ENCODE assay signal across 8 cellular contexts in the genomic region with DNA sequence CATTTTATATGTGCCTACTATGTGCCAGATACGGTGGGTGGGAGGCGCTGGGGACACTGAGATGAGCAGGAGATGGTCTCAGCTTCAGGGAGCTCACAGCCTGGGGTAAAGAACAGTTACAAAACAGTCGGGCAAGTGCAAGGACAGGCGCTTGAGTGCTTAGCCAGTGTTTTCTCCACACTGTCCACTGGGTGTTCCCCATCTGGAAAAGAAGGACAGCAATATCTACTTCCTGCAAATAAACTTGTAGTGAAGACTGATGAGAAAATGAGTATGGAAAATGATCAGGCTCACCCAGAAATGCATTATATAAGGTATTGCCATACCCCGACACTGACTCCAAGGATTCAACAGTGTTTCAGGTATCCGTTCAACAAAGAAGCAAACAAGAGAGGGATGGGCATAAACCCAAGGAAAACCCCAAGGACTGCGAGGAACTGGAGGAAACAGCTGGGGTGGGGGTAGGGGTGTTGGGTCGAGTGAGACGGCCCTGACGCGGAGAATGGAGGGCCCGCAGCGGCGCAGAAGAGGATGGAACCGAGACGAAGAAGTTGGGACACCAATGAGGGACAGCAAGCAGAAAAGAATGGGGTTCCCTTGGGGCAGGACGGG. TPM values are rescaled to one million over a fixed set of nuclear protein-coding genes. Genes with fewer than 3 reads are reported as not detected.
DNase-seq lines count a peak whose midpoint lies in the region; ATAC-seq and TF ChIP-seq lines count a peak whose summit lies in the region.

No MANE protein-coding gene starts in this region.

- peak overlapping the region; percentile 69 for H3K4me3 ChIP-seq in endocrine pancreas (ENCODE audit: control insufficient read depth, insufficient read depth, low read length)
- H3K4me3 ChIP-seq in urinary bladder (ENCODE audit: low read depth, low read length), result peak overlapping the region; percentile 76

- no peak for ATAC-seq in HG02623 (IDR thresholded peaks at IDR 0.05; ENCODE audit: unreplicated experiment)
- ATAC-seq in HG03045 (IDR thresholded peaks at IDR 0.05; ENCODE audit: unreplicated experiment), result no peak

- peak overlapping the region; percentile 84 for H3K27ac Mint-ChIP-seq in activated naive CD4-positive, alpha-beta T cell treated with anti-CD3 and anti-CD28 coated beads, Interleukin-2, amount 50 U/mL, for 24 hours
- peak overlapping the region; percentile 90 for H3K27ac Mint-ChIP-seq in mesothelial cell of epicardium

- peak overlapping the region; percentile 51 for H3K9ac ChIP-seq in endocrine pancreas (ENCODE audit: control insufficient read depth, insufficient read depth, low read length)

- H3K36me3 Mint-ChIP-seq in activated naive CD4-positive, alpha-beta T cell treated with anti-CD3 and anti-CD28 coated beads, Interleukin-2, amount 50 U/mL, for 24 hours, result no peaks in the 10 kb centered on the region
- no peaks in the 10 kb centered on the region for H3K36me3 Mint-ChIP-seq in mesothelial cell of epicardium

- 4% methylated on average over 17 of the region's 17 CpGs for WGBS in urinary bladder

- no peaks in the 10 kb centered on the region for H3K36me3 ChIP-seq in endocrine pancreas (ENCODE audit: control insufficient read depth, insufficient read depth, low read length)
- H3K36me3 ChIP-seq in urinary bladder (ENCODE audit: insufficient read depth), result no peaks in the 10 kb centered on the region

- peak overlapping the region; percentile 94 for H3K4me3 Mint-ChIP-seq in activated naive CD4-positive, alpha-beta T cell treated with anti-CD3 and anti-CD28 coated beads, Interleukin-2, amount 50 U/mL, for 24 hours
- H3K4me3 Mint-ChIP-seq in mesothelial cell of epicardium, result peak overlapping the region; percentile 92

- no peaks in the 10 kb centered on the region for H3K27me3 ChIP-seq in endocrine pancreas (ENCODE audit: control insufficient read depth, insufficient read depth, low read length)

- H3K4me1 Mint-ChIP-seq in activated naive CD4-positive, alpha-beta T cell treated with anti-CD3 and anti-CD28 coated beads, Interleukin-2, amount 50 U/mL, for 24 hours, result peaks cover 50% of the 10 kb centered on the region
- peaks cover 18% of the 10 kb centered on the region for H3K4me1 Mint-ChIP-seq in mesothelial cell of epicardium

- H3K27ac ChIP-seq in urinary bladder (ENCODE audit: low read depth), result no peak overlapping the region

- no peak for DNase-seq in activated naive CD4-positive, alpha-beta T cell (lab: John Stamatoyannopoulos, UW)
- DNase-seq in RKO (ENCODE audit: low spot score) (peak; percentile 72), mesothelial cell of epicardium (ENCODE audit: low spot score in 2 of 2, unreplicated experiment in 2 of 2) (no peak)

- no peaks in the 10 kb centered on the region for H3K9me3 ChIP-seq in endocrine pancreas (ENCODE audit: control insufficient read depth, low read length)

- no peak for TF ChIP-seq CTCF in mesothelial cell of epicardium (IDR thresholded peaks at IDR 0.05; ENCODE audit: unreplicated experiment)

- H3K9me3 Mint-ChIP-seq in activated naive CD4-positive, alpha-beta T cell treated with anti-CD3 and anti-CD28 coated beads, Interleukin-2, amount 50 U/mL, for 24 hours, result no peaks in the 10 kb centered on the region
- peaks cover 10% of the 10 kb centered on the region for H3K9me3 Mint-ChIP-seq in mesothelial cell of epicardium

- no peaks in the 10 kb centered on the region for H3K27me3 Mint-ChIP-seq in activated naive CD4-positive, alpha-beta T cell treated with anti-CD3 and anti-CD28 coated beads, Interleukin-2, amount 50 U/mL, for 24 hours
- H3K27me3 Mint-ChIP-seq in mesothelial cell of epicardium (ENCODE audit: low read depth), result peaks cover 31% of the 10 kb centered on the region

- H3K4me1 ChIP-seq in endocrine pancreas (ENCODE audit: control insufficient read depth, insufficient read depth, low read length) (peaks cover 6% of the 10 kb centered on the region), urinary bladder (ENCODE audit: insufficient read depth) (no peaks in the 10 kb centered on the region)

RNA-seq across cellular contexts. Expression of gene TMEM185A, which starts 0.8 kb away (rescaled TPM):
- 26.8 to 29.9 TPM (median 29.3 TPM) in 3 replicates for total RNA-seq in mesothelial cell of epicardium
- 26.2 TPM for total RNA-seq in urinary bladder
- polyA plus RNA-seq in urinary bladder, result 23.3 TPM

RNA-seq across cellular contexts. Expression of gene HSFX2, which starts 35.7 kb away (rescaled TPM):
- total RNA-seq in mesothelial cell of epicardium (not detected in 3 replicates), urinary bladder (0.95 TPM)
- 1.3 TPM for polyA plus RNA-seq in urinary bladder

RNA-seq across cellular contexts. Expression of gene MAGEA9B, which starts 43.5 kb away (rescaled TPM):
- total RNA-seq in mesothelial cell of epicardium, result not detected in 3 replicates
- total RNA-seq in urinary bladder, result not detected
- not detected for polyA plus RNA-seq in urinary bladder
